ENCODE assay signal across 7 cellular contexts in genomic region chr9:137558127-137558526, GRCh38.
"Had no signal": no experiment of that assay in that cellular context is flagged by ENCODE, and none has a peak within 500 bp of the region (broad histone marks: within the 10 kb centered on the region; RNA-seq: fewer than 3 reads in every experiment).

No MANE protein-coding gene starts in this region.

- H3K27me3 Mint-ChIP-seq: IgD-negative memory B cell had no signal

- ATAC-seq: HepG2, K562 had no signal

- H3K4me3 ChIP-seq: K562 had no signal

- H3K27ac ChIP-seq: HL-60 had no signal

- H3K4me3 Mint-ChIP-seq: IgD-negative memory B cell had no signal

- DNase-seq: IMR-90, KBM-7 had no signal

- H3K9me3 Mint-ChIP-seq: IgD-negative memory B cell had no signal

- FAIRE-seq: HepG2, HTR-8/SVneo, K562 had no signal

- H3K27ac Mint-ChIP-seq: IgD-negative memory B cell had no signal
